Comparison of ENCODE assay signal across 1 cellular context in the genomic region with DNA sequence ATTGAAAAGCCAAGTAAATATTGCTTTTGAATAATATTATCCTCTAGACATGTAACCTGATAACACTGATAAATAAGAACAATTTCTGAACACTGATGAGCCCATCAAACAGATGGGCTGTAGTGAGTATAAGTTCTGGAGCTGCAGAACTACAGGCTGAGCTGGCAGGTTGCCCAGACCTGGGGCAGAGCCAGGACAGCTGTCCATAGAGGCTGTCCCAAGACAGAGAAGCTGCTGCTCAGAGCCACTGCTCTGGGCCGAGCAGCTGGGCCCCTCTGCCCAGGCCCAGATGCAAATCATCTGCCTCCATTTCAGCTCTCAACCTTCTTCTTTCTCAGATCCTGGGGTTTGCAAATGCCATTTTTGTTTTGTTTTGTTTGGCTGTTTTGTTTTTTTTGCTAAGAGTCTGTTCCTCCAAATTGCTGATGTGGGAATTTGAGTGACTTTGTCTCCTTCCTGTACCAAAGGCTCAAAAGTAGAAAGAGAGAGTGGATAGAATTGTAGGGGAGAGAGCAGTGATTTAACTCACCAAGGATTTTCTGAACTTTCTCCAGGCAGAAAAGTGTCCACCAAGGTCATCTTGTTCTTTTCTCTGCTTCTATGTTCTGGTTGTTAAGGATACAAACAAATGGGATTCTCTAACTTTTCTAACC.
A peak's percentile ranks its signal among the peaks of the same experiment; 100 is the strongest.
TF ChIP-seq lines count a peak whose summit lies in the region.

No MANE protein-coding gene starts in this region.

TF ChIP-seq in K562, 482 proteins besides CTCF, POLR2A, EP300 and RAD21 (continued from another document):
- TF ChIP-seq, protein P1, sequence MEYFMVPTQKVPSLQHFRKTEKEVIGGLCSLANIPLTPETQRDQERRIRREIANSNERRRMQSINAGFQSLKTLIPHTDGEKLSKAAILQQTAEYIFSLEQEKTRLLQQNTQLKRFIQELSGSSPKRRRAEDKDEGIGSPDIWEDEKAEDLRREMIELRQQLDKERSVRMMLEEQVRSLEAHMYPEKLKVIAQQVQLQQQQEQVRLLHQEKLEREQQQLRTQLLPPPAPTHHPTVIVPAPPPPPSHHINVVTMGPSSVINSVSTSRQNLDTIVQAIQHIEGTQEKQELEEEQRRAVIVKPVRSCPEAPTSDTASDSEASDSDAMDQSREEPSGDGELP (CRISPR knock-in tag; IDR thresholded peaks at IDR 0.05; ENCODE audit: borderline replicate concordance) = peak; percentile 82; the same call in 1 of the 2 replicates
- peak in 1 of 2 experiments; percentile 23; a peak in 2 of 4 replicates for TF ChIP-seq RCOR1 (IDR thresholded peaks at IDR 0.05; ENCODE audit: borderline replicate concordance in 1 of 2, low read depth in 2 of 2, low read length in 2 of 2)
- TF ChIP-seq ZNF76 (CRISPR knock-in tag; IDR thresholded peaks at IDR 0.05; ENCODE audit: borderline replicate concordance) = no peak
- TF ChIP-seq FOXK1 (CRISPR knock-in tag; IDR thresholded peaks at IDR 0.05; ENCODE audit: borderline replicate concordance) = no peak
- TF ChIP-seq, protein P2, sequence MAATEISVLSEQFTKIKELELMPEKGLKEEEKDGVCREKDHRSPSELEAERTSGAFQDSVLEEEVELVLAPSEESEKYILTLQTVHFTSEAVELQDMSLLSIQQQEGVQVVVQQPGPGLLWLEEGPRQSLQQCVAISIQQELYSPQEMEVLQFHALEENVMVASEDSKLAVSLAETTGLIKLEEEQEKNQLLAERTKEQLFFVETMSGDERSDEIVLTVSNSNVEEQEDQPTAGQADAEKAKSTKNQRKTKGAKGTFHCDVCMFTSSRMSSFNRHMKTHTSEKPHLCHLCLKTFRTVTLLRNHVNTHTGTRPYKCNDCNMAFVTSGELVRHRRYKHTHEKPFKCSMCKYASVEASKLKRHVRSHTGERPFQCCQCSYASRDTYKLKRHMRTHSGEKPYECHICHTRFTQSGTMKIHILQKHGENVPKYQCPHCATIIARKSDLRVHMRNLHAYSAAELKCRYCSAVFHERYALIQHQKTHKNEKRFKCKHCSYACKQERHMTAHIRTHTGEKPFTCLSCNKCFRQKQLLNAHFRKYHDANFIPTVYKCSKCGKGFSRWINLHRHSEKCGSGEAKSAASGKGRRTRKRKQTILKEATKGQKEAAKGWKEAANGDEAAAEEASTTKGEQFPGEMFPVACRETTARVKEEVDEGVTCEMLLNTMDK (IDR thresholded peaks at IDR 0.05; ENCODE audit: borderline replicate concordance, insufficient read depth, low read depth, low read length, poor library complexity, severe bottlenecking) = no peak
- no peak for TF ChIP-seq ARID1B (IDR thresholded peaks at IDR 0.05)
- TF ChIP-seq ZFX (CRISPR knock-in tag; IDR thresholded peaks at IDR 0.05) = peak; percentile 31; the same call in 1 of the 2 replicates
- TF ChIP-seq, protein P3, sequence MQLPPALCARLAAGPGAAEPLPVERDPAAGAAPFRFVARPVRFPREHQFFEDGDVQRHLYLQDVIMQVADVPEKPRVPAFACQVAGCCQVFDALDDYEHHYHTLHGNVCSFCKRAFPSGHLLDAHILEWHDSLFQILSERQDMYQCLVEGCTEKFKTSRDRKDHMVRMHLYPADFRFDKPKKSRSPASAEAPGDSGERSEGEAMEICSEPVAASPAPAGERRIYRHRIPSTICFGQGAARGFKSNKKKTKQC (CRISPR knock-in tag; IDR thresholded peaks at IDR 0.05) = no peak
- TF ChIP-seq ZNF445 (CRISPR knock-in tag; IDR thresholded peaks at IDR 0.05; ENCODE audit: low read depth) = no peak
